In genomic region chr3:141352262-141352984, GRCh38 we compare ENCODE assay signal across 33 cellular contexts.
"Had no signal": no experiment of that assay in that cellular context is flagged by ENCODE, and none has a peak within 500 bp of the region (broad histone marks: within the 10 kb centered on the region; RNA-seq: fewer than 3 reads in every experiment).

No MANE protein-coding gene starts in this region.

- H3K4me1 Mint-ChIP-seq: activated CD4-positive, alpha-beta memory T cell treated with anti-CD3 and anti-CD28 coated beads, Interleukin-2, amount 10 ng/mL, durations not matched to agents 7 days and 5 days; activated CD4-positive, alpha-beta T cell treated with anti-CD3 and anti-CD28 coated beads, Interleukin-2, amount 10 ng/mL, durations not matched to agents 7 days and 5 days; activated naive CD4-positive, alpha-beta T cell treated with anti-CD3 and anti-CD28 coated beads, Interleukin-2, amount 10 ng/mL, durations not matched to agents 7 days and 5 days; central memory CD8-positive, alpha-beta T cell had no signal

- H3K9me3 Mint-ChIP-seq: activated CD4-positive, alpha-beta memory T cell treated with anti-CD3 and anti-CD28 coated beads, Interleukin-2, amount 10 ng/mL, durations not matched to agents 7 days and 5 days; activated CD4-positive, alpha-beta T cell treated with anti-CD3 and anti-CD28 coated beads, Interleukin-2, amount 10 ng/mL, durations not matched to agents 7 days and 5 days; activated naive CD4-positive, alpha-beta T cell treated with anti-CD3 and anti-CD28 coated beads, Interleukin-2, amount 10 ng/mL, durations not matched to agents 7 days and 5 days; activated naive CD4-positive, alpha-beta T cell treated with anti-CD3 and anti-CD28 coated beads, Interleukin-2, amount 50 U/mL, for 72 hours; activated T-cell treated with anti-CD3 and anti-CD28 coated beads, Interleukin-2, amount 50 U/mL, for 24 hours; central memory CD8-positive, alpha-beta T cell; dendritic cell treated with granulocyte-macrophage colony-stimulating factor and Interleukin-4, amounts not matched to agents 40 ng/mL and 50 ng/mL, for 4 days; endodermal cell; T-helper 2 cell treated with Interferon-gamma antibody and Interleukin-4, amounts not matched to agents 5 μg/mL and 100 μg/mL, for 36 hours had no signal

- H3K4me3 ChIP-seq: coronary artery, dorsolateral prefrontal cortex, esophagus muscularis mucosa, gastroesophageal sphincter, heart right ventricle had no signal

- H3K4me1 ChIP-seq: esophagus muscularis mucosa, gastroesophageal sphincter, heart right ventricle had no signal

- H3K27ac ChIP-seq: brain microvascular endothelial cell, coronary artery, dorsolateral prefrontal cortex, esophagus muscularis mucosa, foreskin keratinocyte, gastroesophageal sphincter, heart right ventricle had no signal

- H3K36me3 Mint-ChIP-seq: activated naive CD4-positive, alpha-beta T cell treated with anti-CD3 and anti-CD28 coated beads, Interleukin-2, amount 10 ng/mL, durations not matched to agents 7 days and 5 days had no signal

- H3K27me3 ChIP-seq: brain microvascular endothelial cell, dorsolateral prefrontal cortex, esophagus muscularis mucosa, foreskin keratinocyte, gastroesophageal sphincter, heart right ventricle had no signal

- H3K27ac Mint-ChIP-seq: activated CD4-positive, alpha-beta memory T cell treated with anti-CD3 and anti-CD28 coated beads, Interleukin-2, amount 10 ng/mL, durations not matched to agents 7 days and 5 days; activated CD4-positive, alpha-beta T cell treated with anti-CD3 and anti-CD28 coated beads, Interleukin-2, amount 10 ng/mL, durations not matched to agents 7 days and 5 days; activated naive CD4-positive, alpha-beta T cell treated with anti-CD3 and anti-CD28 coated beads, Interleukin-2, amount 10 ng/mL, durations not matched to agents 7 days and 5 days; activated naive CD4-positive, alpha-beta T cell treated with anti-CD3 and anti-CD28 coated beads, Interleukin-2, amount 50 U/mL, for 72 hours; activated T-cell treated with anti-CD3 and anti-CD28 coated beads, Interleukin-2, amount 50 U/mL, for 24 hours; activated T-cell treated with anti-CD3 and anti-CD28 coated beads, Interleukin-2, amount 50 U/mL, for 72 hours; dendritic cell treated with granulocyte-macrophage colony-stimulating factor and Interleukin-4, amounts not matched to agents 40 ng/mL and 50 ng/mL, for 4 days; endodermal cell; T-helper 17 cell; T-helper 2 cell treated with Interferon-gamma antibody and Interleukin-4, amounts not matched to agents 5 μg/mL and 100 μg/mL, for 36 hours had no signal

- H3K36me3 ChIP-seq: brain microvascular endothelial cell, esophagus muscularis mucosa, gastroesophageal sphincter, heart right ventricle had no signal

- H3K27me3 Mint-ChIP-seq: activated T-cell treated with anti-CD3 and anti-CD28 coated beads, Interleukin-2, amount 50 U/mL, for 24 hours had no signal

- FAIRE-seq: astrocyte, bronchial epithelial cell had no signal

- ATAC-seq: activated naive CD4-positive, alpha-beta T cell treated with anti-CD3 and anti-CD28 coated beads, Interleukin-2, amount 50 U/mL, for 72 hours; activated T-cell treated with anti-CD3 and anti-CD28 coated beads, Interleukin-2, amount 50 U/mL, for 72 hours; foreskin keratinocyte; gastroesophageal sphincter; heart right ventricle; T-helper 17 cell had no signal

- H3K9me3 ChIP-seq: esophagus muscularis mucosa, gastroesophageal sphincter had no signal

- DNase-seq: activated CD4-positive, alpha-beta memory T cell treated with anti-CD3 and anti-CD28 coated beads, Interleukin-2, amount 10 ng/mL, durations not matched to agents 7 days and 5 days; activated CD4-positive, alpha-beta T cell treated with anti-CD3 and anti-CD28 coated beads for 1 hour; activated CD4-positive, alpha-beta T cell treated with anti-CD3 and anti-CD28 coated beads for 4 hours; activated CD4-positive, alpha-beta T cell treated with anti-CD3 and anti-CD28 coated beads, Interleukin-2, amount 10 ng/mL, durations not matched to agents 7 days and 5 days; activated CD4-positive, alpha-beta T cell treated with anti-CD3 and anti-CD28 coated beads, Interleukin-2, amount 50 U/mL, for 4 hours; activated CD4-positive, CD25-positive, alpha-beta regulatory T cell; activated CD8-positive, alpha-beta memory T cell treated with anti-CD3 and anti-CD28 coated beads, Interleukin-2, amount 50 U/mL, for 48 hours; activated gamma-delta T cell; activated naive CD4-positive, alpha-beta T cell; activated naive CD4-positive, alpha-beta T cell treated with anti-CD3 and anti-CD28 coated beads, Interleukin-2, amount 10 ng/mL, durations not matched to agents 7 days and 5 days; activated T-cell treated with anti-CD3 and anti-CD28 coated beads for 4 hours; activated T-cell treated with anti-CD3 and anti-CD28 coated beads, Interleukin-2, amount 50 U/mL, for 24 hours; activated T-cell treated with anti-CD3 and anti-CD28 coated beads, Interleukin-2, amount 50 U/mL, for 72 hours; amniotic stem cell; anterior cingulate cortex; brain microvascular endothelial cell; dorsolateral prefrontal cortex; effector memory CD4-positive, alpha-beta T cell; endodermal cell; foreskin keratinocyte; heart right ventricle; T-helper 1 cell; T-helper 17 cell; T1000 had no signal

- H3K4me3 Mint-ChIP-seq: activated CD4-positive, alpha-beta memory T cell treated with anti-CD3 and anti-CD28 coated beads, Interleukin-2, amount 10 ng/mL, durations not matched to agents 7 days and 5 days; activated CD4-positive, alpha-beta T cell treated with anti-CD3 and anti-CD28 coated beads, Interleukin-2, amount 10 ng/mL, durations not matched to agents 7 days and 5 days; activated naive CD4-positive, alpha-beta T cell treated with anti-CD3 and anti-CD28 coated beads, Interleukin-2, amount 10 ng/mL, durations not matched to agents 7 days and 5 days; activated T-cell treated with anti-CD3 and anti-CD28 coated beads, Interleukin-2, amount 50 U/mL, for 24 hours; activated T-cell treated with anti-CD3 and anti-CD28 coated beads, Interleukin-2, amount 50 U/mL, for 72 hours; central memory CD8-positive, alpha-beta T cell; dendritic cell treated with granulocyte-macrophage colony-stimulating factor and Interleukin-4, amounts not matched to agents 40 ng/mL and 50 ng/mL, for 4 days; endodermal cell; T-helper 17 cell; T-helper 2 cell treated with Interferon-gamma antibody and Interleukin-4, amounts not matched to agents 5 μg/mL and 100 μg/mL, for 36 hours had no signal
